ENCODE assay signal across 39 cellular contexts in genomic region chr18:38186491-38186890, GRCh38.
"Had no signal": no experiment of that assay in that cellular context is flagged by ENCODE, and none has a peak within 500 bp of the region (broad histone marks: within the 10 kb centered on the region; RNA-seq: fewer than 3 reads in every experiment).

No MANE protein-coding gene starts in this region.

- H3K27ac ChIP-seq: adrenal gland, ascending aorta, body of pancreas, brain microvascular endothelial cell, breast epithelium, cardiac muscle cell had no signal

- H3K27me3 ChIP-seq: adrenal gland, ascending aorta, body of pancreas, brain microvascular endothelial cell, breast epithelium, cardiac muscle cell had no signal

- H3K27ac Mint-ChIP-seq: activated naive CD4-positive, alpha-beta T cell treated with anti-CD3 and anti-CD28 coated beads for 36 hours; activated naive CD4-positive, alpha-beta T cell treated with anti-CD3 and anti-CD28 coated beads, Interleukin-2, amount 10 ng/mL, durations not matched to agents 7 days and 5 days; activated naive CD4-positive, alpha-beta T cell treated with anti-CD3 and anti-CD28 coated beads, Interleukin-2, amount 50 U/mL, for 24 hours; activated naive CD4-positive, alpha-beta T cell treated with anti-CD3 and anti-CD28 coated beads, Interleukin-2, amount 50 U/mL, for 72 hours; activated naive CD8-positive, alpha-beta T cell; activated naive CD8-positive, alpha-beta T cell treated with anti-CD3 and anti-CD28 coated beads for 36 hours; activated naive CD8-positive, alpha-beta T cell treated with anti-CD3 and anti-CD28 coated beads, Interleukin-2, amount 10 ng/mL, durations not matched to agents 7 days and 5 days; activated naive CD8-positive, alpha-beta T cell treated with anti-CD3 and anti-CD28 coated beads, Interleukin-2, amount 50 U/mL, for 24 hours; activated T-cell treated with anti-CD3 and anti-CD28 coated beads, Interleukin-2, amount 50 U/mL, for 72 hours; activated T-helper 1 cell treated with anti-CD3 and anti-CD28 coated beads, Interleukin-12 subunit alpha, Interleukin-12 subunit beta, Interleukin-2, Interleukin-4 antibody, amounts not matched to agents 30 ng/mL and 10 ng/mL and 1 ng/mL, durations not matched to agents 14 hours and 24 hours and 36 hours; activated T-helper 17 cell treated with anti-CD3 and anti-CD28 coated beads, Interleukin-2, amount 50 U/mL, for 72 hours; activated T-helper 2 cell treated with anti-CD3 and anti-CD28 coated beads, Interferon-gamma antibody, Interleukin-2, Interleukin-4, amounts not matched to agents 10 μg/mL and 5 μg/mL and 100 μg/mL, durations not matched to agents 14 hours and 24 hours and 36 hours had no signal

- H3K27me3 Mint-ChIP-seq: activated naive CD4-positive, alpha-beta T cell treated with anti-CD3 and anti-CD28 coated beads, Interleukin-2, amount 10 ng/mL, durations not matched to agents 7 days and 5 days; activated naive CD4-positive, alpha-beta T cell treated with anti-CD3 and anti-CD28 coated beads, Interleukin-2, amount 50 U/mL, for 24 hours; activated naive CD8-positive, alpha-beta T cell; activated naive CD8-positive, alpha-beta T cell treated with anti-CD3 and anti-CD28 coated beads for 36 hours; activated naive CD8-positive, alpha-beta T cell treated with anti-CD3 and anti-CD28 coated beads, Interleukin-2, amount 10 ng/mL, durations not matched to agents 7 days and 5 days; activated naive CD8-positive, alpha-beta T cell treated with anti-CD3 and anti-CD28 coated beads, Interleukin-2, amount 50 U/mL, for 24 hours; activated T-helper 17 cell treated with anti-CD3 and anti-CD28 coated beads, Interleukin-2, amount 50 U/mL, for 72 hours; brain; central memory CD8-positive, alpha-beta T cell had no signal

- FAIRE-seq: astrocyte, bronchial epithelial cell, colon had no signal

- ATAC-seq: activated naive CD4-positive, alpha-beta T cell treated with anti-CD3 and anti-CD28 coated beads, Interleukin-2, amount 50 U/mL, for 72 hours; activated naive CD8-positive, alpha-beta T cell treated with anti-CD3 and anti-CD28 coated beads, Interleukin-2, amount 50 U/mL, for 24 hours; activated T-cell treated with anti-CD3 and anti-CD28 coated beads, Interleukin-2, amount 50 U/mL, for 4 hours; activated T-cell treated with anti-CD3 and anti-CD28 coated beads, Interleukin-2, amount 50 U/mL, for 72 hours; activated T-helper 17 cell treated with anti-CD3 and anti-CD28 coated beads, Interleukin-2, amount 50 U/mL, for 72 hours; body of pancreas had no signal

- H3K4me1 ChIP-seq: adrenal gland, ascending aorta, body of pancreas, breast epithelium had no signal

- H3K4me3 Mint-ChIP-seq: activated naive CD4-positive, alpha-beta T cell treated with anti-CD3 and anti-CD28 coated beads for 36 hours; activated naive CD4-positive, alpha-beta T cell treated with anti-CD3 and anti-CD28 coated beads, Interleukin-2, amount 10 ng/mL, durations not matched to agents 7 days and 5 days; activated naive CD4-positive, alpha-beta T cell treated with anti-CD3 and anti-CD28 coated beads, Interleukin-2, amount 50 U/mL, for 24 hours; activated naive CD8-positive, alpha-beta T cell; activated naive CD8-positive, alpha-beta T cell treated with anti-CD3 and anti-CD28 coated beads for 36 hours; activated naive CD8-positive, alpha-beta T cell treated with anti-CD3 and anti-CD28 coated beads, Interleukin-2, amount 10 ng/mL, durations not matched to agents 7 days and 5 days; activated naive CD8-positive, alpha-beta T cell treated with anti-CD3 and anti-CD28 coated beads, Interleukin-2, amount 50 U/mL, for 24 hours; activated T-cell treated with anti-CD3 and anti-CD28 coated beads, Interleukin-2, amount 50 U/mL, for 4 hours; activated T-cell treated with anti-CD3 and anti-CD28 coated beads, Interleukin-2, amount 50 U/mL, for 72 hours; activated T-helper 1 cell treated with anti-CD3 and anti-CD28 coated beads, Interleukin-12 subunit alpha, Interleukin-12 subunit beta, Interleukin-2, Interleukin-4 antibody, amounts not matched to agents 30 ng/mL and 10 ng/mL and 1 ng/mL, durations not matched to agents 14 hours and 24 hours and 36 hours; activated T-helper 17 cell treated with anti-CD3 and anti-CD28 coated beads, Interleukin-2, amount 50 U/mL, for 72 hours; brain; central memory CD8-positive, alpha-beta T cell had no signal

- H3K36me3 ChIP-seq: adrenal gland, ascending aorta, brain microvascular endothelial cell, breast epithelium, cardiac muscle cell had no signal

- H3K4me3 ChIP-seq: adrenal gland, ascending aorta, body of pancreas, breast epithelium, cardiac muscle cell had no signal

- H3K4me1 Mint-ChIP-seq: activated naive CD4-positive, alpha-beta T cell treated with anti-CD3 and anti-CD28 coated beads, Interleukin-2, amount 10 ng/mL, durations not matched to agents 7 days and 5 days; activated naive CD4-positive, alpha-beta T cell treated with anti-CD3 and anti-CD28 coated beads, Interleukin-2, amount 50 U/mL, for 24 hours; activated naive CD8-positive, alpha-beta T cell treated with anti-CD3 and anti-CD28 coated beads for 36 hours; activated naive CD8-positive, alpha-beta T cell treated with anti-CD3 and anti-CD28 coated beads, Interleukin-2, amount 10 ng/mL, durations not matched to agents 7 days and 5 days; activated naive CD8-positive, alpha-beta T cell treated with anti-CD3 and anti-CD28 coated beads, Interleukin-2, amount 50 U/mL, for 24 hours; activated T-helper 17 cell treated with anti-CD3 and anti-CD28 coated beads, Interleukin-2, amount 50 U/mL, for 72 hours; central memory CD8-positive, alpha-beta T cell had no signal

- H3K9me3 ChIP-seq: adrenal gland, ascending aorta, body of pancreas had no signal

- H3K9me3 Mint-ChIP-seq: activated T-helper 1 cell treated with anti-CD3 and anti-CD28 coated beads, Interleukin-12 subunit alpha, Interleukin-12 subunit beta, Interleukin-2, Interleukin-4 antibody, amounts not matched to agents 30 ng/mL and 10 ng/mL and 1 ng/mL, durations not matched to agents 14 hours and 24 hours and 36 hours had no signal

- H3K36me3 Mint-ChIP-seq: activated naive CD4-positive, alpha-beta T cell treated with anti-CD3 and anti-CD28 coated beads, Interleukin-2, amount 10 ng/mL, durations not matched to agents 7 days and 5 days; activated naive CD4-positive, alpha-beta T cell treated with anti-CD3 and anti-CD28 coated beads, Interleukin-2, amount 50 U/mL, for 24 hours; activated naive CD4-positive, alpha-beta T cell treated with anti-CD3 and anti-CD28 coated beads, Interleukin-2, amount 50 U/mL, for 72 hours; activated naive CD8-positive, alpha-beta T cell; activated naive CD8-positive, alpha-beta T cell treated with anti-CD3 and anti-CD28 coated beads for 36 hours; activated naive CD8-positive, alpha-beta T cell treated with anti-CD3 and anti-CD28 coated beads, Interleukin-2, amount 10 ng/mL, durations not matched to agents 7 days and 5 days had no signal

- DNase-seq: activated effector memory CD4-positive, alpha-beta T cell treated with anti-CD3 and anti-CD28 coated beads, Interleukin-2, amount 50 U/mL, for 16 hours; activated effector memory CD4-positive, alpha-beta T cell treated with Interleukin-2 at 50 U/mL for 16 hours; activated gamma-delta T cell; activated gamma-delta T cell treated with Interleukin-2 at 50 U/mL for 16 hours; activated naive CD4-positive, alpha-beta T cell; activated naive CD4-positive, alpha-beta T cell treated with anti-CD3 and anti-CD28 coated beads for 36 hours; activated naive CD4-positive, alpha-beta T cell treated with anti-CD3 and anti-CD28 coated beads, Interleukin-2, amount 10 ng/mL, durations not matched to agents 7 days and 5 days; activated naive CD4-positive, alpha-beta T cell treated with anti-CD3 and anti-CD28 coated beads, Interleukin-2, amount 50 U/mL, for 16 hours; activated naive CD4-positive, alpha-beta T cell treated with Interleukin-2 at 50 U/mL for 16 hours; activated naive CD8-positive, alpha-beta T cell treated with anti-CD3 and anti-CD28 coated beads for 36 hours; activated naive CD8-positive, alpha-beta T cell treated with anti-CD3 and anti-CD28 coated beads, Interleukin-2, amount 10 ng/mL, durations not matched to agents 7 days and 5 days; activated naive CD8-positive, alpha-beta T cell treated with anti-CD3 and anti-CD28 coated beads, Interleukin-2, amount 50 U/mL, for 24 hours; activated T-cell treated with anti-CD3 and anti-CD28 coated beads, Interleukin-2, amount 50 U/mL, for 4 hours; activated T-cell treated with anti-CD3 and anti-CD28 coated beads, Interleukin-2, amount 50 U/mL, for 48 hours; activated T-cell treated with anti-CD3 and anti-CD28 coated beads, Interleukin-2, amount 50 U/mL, for 72 hours; adrenal gland; amniotic stem cell; amygdala; anterior cingulate cortex; aorta; body of pancreas; brain microvascular endothelial cell; caudate nucleus; central memory CD4-positive, alpha-beta T cell; cerebellar nuclear complex had no signal
